ENCODE assay signal across 15 cellular contexts in genomic region chr18:1930291-1931270, GRCh38.
"Had no signal": no experiment of that assay in that cellular context is flagged by ENCODE, and none has a peak within 500 bp of the region (broad histone marks: within the 10 kb centered on the region; RNA-seq: fewer than 3 reads in every experiment).

No MANE protein-coding gene starts in this region.

- H3K27ac Mint-ChIP-seq: endodermal cell; naive thymus-derived CD4-positive, alpha-beta T cell; nephron progenitor cell had no signal

- H3K36me3 ChIP-seq: colonic mucosa, neutrophil had no signal

- H3K36me3 Mint-ChIP-seq: naive thymus-derived CD4-positive, alpha-beta T cell had no signal

- DNase-seq: colonic mucosa; effector CD4-positive, alpha-beta T cell; erythroblast; foreskin keratinocyte; head of caudate nucleus; hippocampal formation; kidney glomerular epithelial cell; naive thymus-derived CD4-positive, alpha-beta T cell; nephron progenitor cell; stimulated activated CD4-positive, alpha-beta T cell treated with anti-CD3 and anti-CD28 coated beads, Interleukin-2, amount 100 ng/mL, for 24 hours; stimulated activated CD4-positive, alpha-beta T cell treated with anti-CD3 and anti-CD28 coated beads, Interleukin-4, amount 100 ng/mL, for 4 hours; stimulated activated naive CD4-positive, alpha-beta T cell treated with Interleukin-2 at 50 U/mL for 16 hours had no signal

- H3K4me3 ChIP-seq: colonic mucosa had no signal

- H3K9me3 ChIP-seq: colonic mucosa, neutrophil had no signal

- H3K4me1 ChIP-seq: colonic mucosa, foreskin keratinocyte had no signal

- H3K27ac ChIP-seq: colonic mucosa, foreskin keratinocyte, neutrophil had no signal

- H3K4me1 Mint-ChIP-seq: naive thymus-derived CD4-positive, alpha-beta T cell; nephron progenitor cell had no signal

- H3K4me3 Mint-ChIP-seq: endodermal cell; naive thymus-derived CD4-positive, alpha-beta T cell; nephron progenitor cell had no signal

- ATAC-seq: foreskin keratinocyte; naive thymus-derived CD4-positive, alpha-beta T cell; sciatic nerve had no signal

- H3K27me3 ChIP-seq: colonic mucosa, foreskin keratinocyte, neutrophil had no signal
